In the genomic region with DNA sequence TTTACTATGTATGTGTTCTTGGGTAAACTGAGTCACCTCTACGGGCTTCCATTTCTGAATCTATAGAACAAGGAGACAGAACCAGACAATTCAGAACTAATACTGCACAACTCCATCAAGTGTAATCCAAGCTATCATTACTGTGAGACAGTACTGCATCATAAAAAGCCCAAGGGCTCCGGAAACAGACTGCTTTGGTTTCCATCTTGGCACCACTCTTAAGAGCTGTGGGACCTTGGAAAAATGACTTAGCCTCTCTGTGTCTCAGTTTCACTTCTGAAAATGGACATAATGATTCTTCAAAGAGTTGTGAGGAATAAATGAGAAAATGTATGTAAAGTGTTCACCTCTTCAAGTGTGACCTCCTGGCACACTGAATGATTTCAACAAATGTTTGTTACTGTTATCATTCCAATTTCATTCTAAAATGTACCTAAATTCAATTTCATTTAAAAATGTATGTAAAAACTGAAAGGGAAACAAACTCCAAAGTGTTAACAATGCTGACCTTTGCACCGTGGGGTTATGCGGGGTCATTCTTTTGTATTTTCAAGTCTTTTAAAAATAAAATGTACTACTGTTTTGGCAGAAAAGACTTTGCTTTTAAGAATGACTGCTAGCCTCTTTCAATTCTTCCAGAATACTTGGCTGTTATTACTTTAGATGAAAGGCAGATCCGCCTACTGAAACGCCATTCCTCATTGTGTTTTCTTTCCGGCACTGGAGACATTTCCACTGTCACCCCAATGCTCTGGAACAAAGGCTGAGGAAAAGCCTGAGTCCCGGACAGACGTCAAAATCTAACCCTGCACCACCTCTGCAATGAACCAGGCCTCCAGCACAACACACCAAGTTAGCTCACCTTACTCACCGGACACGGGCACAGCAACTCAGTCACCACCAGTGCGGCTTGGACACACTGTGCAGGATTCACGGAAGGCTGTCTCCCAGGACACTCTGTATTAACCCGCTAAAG, we compare ENCODE assay signal across 15 cellular contexts.
DNase-seq lines count a peak whose midpoint lies in the region; ATAC-seq, FAIRE-seq and TF ChIP-seq lines count a peak whose summit lies in the region.
"Had no signal": no experiment of that assay in that cellular context is flagged by ENCODE, and none has a peak within 500 bp of the region (broad histone marks: within the 10 kb centered on the region; RNA-seq: fewer than 3 reads in every experiment).

No MANE protein-coding gene starts in this region.

- POLR2A ChIA-PET in HEK293 (lab: Yijun Ruan, JAX): no interaction called here

- no peak for TF ChIP-seq EP300 in esophagus muscularis mucosa (IDR thresholded peaks at IDR 0.05)

- H3K4me1 ChIP-seq in HEK293 (ENCODE audit: control insufficient read depth, insufficient read depth, low read length) (peaks cover 9% of the 10 kb centered on the region; the same call in 1 of the 2 replicates), esophagus muscularis mucosa (peaks cover 27 to 72% (median 68%) of the 10 kb centered on the region in 4 donors), skeletal muscle tissue (ENCODE audit: control insufficient read depth in 3 of 3, insufficient read depth in 3 of 3, low read length in 3 of 3) (peaks cover 13 to 20% (median 17%) of the 10 kb centered on the region in 3 donors)

- H3K36me3 Mint-ChIP-seq in mesothelial cell of epicardium: no peaks in the 10 kb centered on the region

- TF ChIP-seq CTCF in HEK293 (tag by site-specific recombination; IDR thresholded peaks at IDR 0.05): no peak
- TF ChIP-seq CTCF in esophagus muscularis mucosa (IDR thresholded peaks at IDR 0.05): no peak
- TF ChIP-seq CTCF in mesothelial cell of epicardium (IDR thresholded peaks at IDR 0.05; ENCODE audit: unreplicated experiment): no peak

- H3K9me3 ChIP-seq in HEK293 (ENCODE audit: control insufficient read depth, insufficient read depth, low read depth, low read length) (no peaks in the 10 kb centered on the region), esophagus muscularis mucosa (no peaks in the 10 kb centered on the region), skeletal muscle tissue (ENCODE audit: control insufficient read depth in 3 of 3, low read length in 3 of 3) (no peaks in the 10 kb centered on the region)

- H3K4me3 Mint-ChIP-seq in mesothelial cell of epicardium: peak overlapping the region; percentile 46

- H3K27me3 ChIP-seq in esophagus muscularis mucosa (no peaks in the 10 kb centered on the region), skeletal muscle tissue (ENCODE audit: control insufficient read depth in 3 of 3, insufficient read depth in 3 of 3, low read length in 3 of 3) (no peaks in the 10 kb centered on the region)
- H3K27me3 ChIP-seq: cardiac muscle cell had no signal

- H3K4me3 ChIP-seq in HEK293 (ENCODE audit: low read depth, low read length) (no peak overlapping the region), esophagus muscularis mucosa (no peak overlapping the region), skeletal muscle tissue (ENCODE audit: low read length in 3 of 3) (peak overlapping the region in 1 of 3 donors; percentile 41)
- H3K4me3 ChIP-seq: cardiac muscle cell had no signal

- ATAC-seq in GM21723 (IDR thresholded peaks at IDR 0.05; ENCODE audit: unreplicated experiment) (no peak), GM19397 (IDR thresholded peaks at IDR 0.05; ENCODE audit: unreplicated experiment) (no peak)

- H3K36me3 ChIP-seq in HEK293 (ENCODE audit: control insufficient read depth in 2 of 2, insufficient read depth in 1 of 2, low read length in 2 of 2) (no peaks in the 10 kb centered on the region), esophagus muscularis mucosa (no peaks in the 10 kb centered on the region), skeletal muscle tissue (ENCODE audit: control insufficient read depth in 3 of 3, insufficient read depth in 3 of 3, low read length in 3 of 3) (no peaks in the 10 kb centered on the region)
- H3K36me3 ChIP-seq: cardiac muscle cell had no signal

- no peak overlapping the region for H3K27ac ChIP-seq in HEK293 (ENCODE audit: extremely low read depth, low read depth, low read length)
- H3K27ac ChIP-seq in esophagus muscularis mucosa (replicated peaks in 1 of 4): peak overlapping the region; percentile 53 to 64 (median 58)
- peak overlapping the region; percentile 30 for H3K27ac ChIP-seq in skeletal muscle tissue (ENCODE audit: low read depth, low read length)
- H3K27ac ChIP-seq: cardiac muscle cell had no signal

- intact Hi-C loops in esophagus muscularis mucosa (cut with DNase I): no loop called here

- CTCF ChIA-PET in HEK293 (lab: Yijun Ruan, JAX): interaction anchor here (0.6 to 1.5 kb wide), 3 partner anchors 16 to 485 kb away, joined by 3 to 4 read pairs (median 4); no protein-coding TSS in a partner anchor

- H3K27me3 Mint-ChIP-seq in mesothelial cell of epicardium (ENCODE audit: low read depth): no peaks in the 10 kb centered on the region

- 67% methylated on average over 14 of the region's 14 CpGs for WGBS in esophagus muscularis mucosa

- no peak for FAIRE-seq in frontal cortex (lab: Jason Lieb, UNC)
- FAIRE-seq: endometrium had no signal

- H3K27ac Mint-ChIP-seq in mesothelial cell of epicardium: peak overlapping the region; percentile 86

- no peaks in the 10 kb centered on the region for H3K9me3 Mint-ChIP-seq in mesothelial cell of epicardium

- H3K9ac ChIP-seq in skeletal muscle tissue (ENCODE audit: low read depth in 1 of 3, low read length in 3 of 3): no peak overlapping the region

- no peak for DNase-seq in esophagus muscularis mucosa (ENCODE audit: extremely low spot score)
- no peak for DNase-seq in mesothelial cell of epicardium (ENCODE audit: low spot score in 2 of 2, unreplicated experiment in 2 of 2)
- DNase-seq in kidney glomerular epithelial cell (lab: John Stamatoyannopoulos, UW): no peak
- no peak for DNase-seq in frontal cortex (ENCODE audit: low spot score in 2 of 2)
- DNase-seq: activated CD4-positive, CD25-positive, alpha-beta regulatory T cell; activated CD8-positive, alpha-beta memory T cell treated with anti-CD3 and anti-CD28 coated beads, Interleukin-2, amount 50 U/mL, for 4 hours; activated naive CD4-positive, alpha-beta T cell treated with anti-CD3 and anti-CD28 coated beads, Interleukin-2, amount 50 U/mL, for 16 hours; Karpas-422; OCI-M1 had no signal

- TF ChIP-seq POLR2A in esophagus muscularis mucosa (IDR thresholded peaks at IDR 0.05; ENCODE audit: low read depth): no peak

- peaks cover 35% of the 10 kb centered on the region for H3K4me1 Mint-ChIP-seq in mesothelial cell of epicardium

TF ChIP-seq in HEK293, 187 proteins besides CTCF, POLR2A, EP300 and RAD21:
- TF ChIP-seq ZNF768 (tag by site-specific recombination; IDR thresholded peaks at IDR 0.05) (0 out of 2 replicates have a peak, but pooled peaks have one; percentile 14), ZNF791 (tag by site-specific recombination; IDR thresholded peaks at IDR 0.05) (no peak)
TF ChIP-seq in HEK293: peak in this region for 1.
